1 cellular context compared by ENCODE assay signal in genomic region chr7:43640679-43641078, GRCh38.
TF ChIP-seq lines count a peak whose summit lies in the region.

No MANE protein-coding gene starts in this region.

TF ChIP-seq in GM12878, 131 proteins besides CTCF, POLR2A, EP300 and RAD21:
- TF ChIP-seq CBFB (IDR thresholded peaks at IDR 0.05; ENCODE audit: low read depth), result no peak
- no peak for TF ChIP-seq RB1 (IDR thresholded peaks at IDR 0.05; ENCODE audit: borderline replicate concordance)
- TF ChIP-seq PML (IDR thresholded peaks at IDR 0.05; ENCODE audit: low read length), result 0 out of 2 replicates have a peak, but pooled peaks have one; percentile 10
